ENCODE assay signal across 22 cellular contexts in genomic region chr18:7677001-7677400, GRCh38.
"Had no signal": no experiment of that assay in that cellular context is flagged by ENCODE, and none has a peak within 500 bp of the region (broad histone marks: within the 10 kb centered on the region; RNA-seq: fewer than 3 reads in every experiment).

No MANE protein-coding gene starts in this region.

- H3K36me3 Mint-ChIP-seq: activated naive CD8-positive, alpha-beta T cell; brain; mesothelial cell of epicardium; natural killer cell treated with Interleukin-12 subunit alpha and Interleukin-12 subunit beta and Interleukin-15 and Interleukin-18, amount 100 ng/mL, for 72 hours; WTC11 had no signal

- H3K27ac ChIP-seq: transverse colon, uterus had no signal

- H3K27ac Mint-ChIP-seq: activated CD4-positive, alpha-beta T cell treated with anti-CD3 and anti-CD28 coated beads for 36 hours; activated naive CD8-positive, alpha-beta T cell; activated T-helper 1 cell treated with anti-CD3 and anti-CD28 coated beads, Interleukin-12 subunit alpha, Interleukin-12 subunit beta, Interleukin-2, Interleukin-4 antibody, amounts not matched to agents 30 ng/mL and 10 ng/mL and 1 ng/mL, durations not matched to agents 14 hours and 24 hours and 36 hours; mesothelial cell of epicardium; natural killer cell treated with Interleukin-12 subunit alpha and Interleukin-12 subunit beta and Interleukin-15 and Interleukin-18, amount 100 ng/mL, for 72 hours; T-helper 1 cell treated with Interleukin-12 subunit alpha and Interleukin-12 subunit beta and Interleukin-4 antibody, amounts not matched to agents 30 μg/mL and 1 μg/mL, for 36 hours; WTC11 had no signal

- H3K9me3 Mint-ChIP-seq: activated T-helper 1 cell treated with anti-CD3 and anti-CD28 coated beads, Interleukin-12 subunit alpha, Interleukin-12 subunit beta, Interleukin-2, Interleukin-4 antibody, amounts not matched to agents 30 ng/mL and 10 ng/mL and 1 ng/mL, durations not matched to agents 14 hours and 24 hours and 36 hours; brain; mesothelial cell of epicardium; natural killer cell treated with Interleukin-12 subunit alpha and Interleukin-12 subunit beta and Interleukin-15 and Interleukin-18, amount 100 ng/mL, for 72 hours; T-helper 1 cell treated with Interleukin-12 subunit alpha and Interleukin-12 subunit beta and Interleukin-4 antibody, amounts not matched to agents 30 μg/mL and 1 μg/mL, for 36 hours; WTC11 had no signal

- DNase-seq: activated CD4-positive, alpha-beta T cell treated with anti-CD3 and anti-CD28 coated beads for 36 hours; activated CD4-positive, alpha-beta T cell treated with anti-CD3 and anti-CD28 coated beads, Interleukin-2, amount 50 U/mL, for 48 hours; activated gamma-delta T cell treated with Interleukin-2 at 50 U/mL for 16 hours; activated T-cell treated with anti-CD3 and anti-CD28 coated beads for 4 hours; amygdala; central memory CD4-positive, alpha-beta T cell; cortex of kidney; effector CD4-positive, alpha-beta T cell; foreskin fibroblast; nucleus accumbens; stimulated activated naive CD8-positive, alpha-beta T cell treated with anti-CD3 and anti-CD28 coated beads, Interleukin-15, Interleukin-2, amounts not matched to agents 100 U/mL and 50 U/mL, for 24 hours; substantia nigra; transverse colon; uterus had no signal

- H3K4me1 ChIP-seq: transverse colon, uterus had no signal

- H3K27me3 ChIP-seq: transverse colon, uterus had no signal

- ATAC-seq: activated CD4-positive, alpha-beta T cell treated with anti-CD3 and anti-CD28 coated beads for 36 hours; esophagus mucosa; natural killer cell treated with Interleukin-12 subunit alpha and Interleukin-12 subunit beta and Interleukin-15 and Interleukin-18, amount 100 ng/mL, for 72 hours; stimulated activated naive CD8-positive, alpha-beta T cell treated with anti-CD3 and anti-CD28 coated beads, Interleukin-15, Interleukin-2, amounts not matched to agents 100 U/mL and 50 U/mL, for 24 hours; WTC11 had no signal

- H3K9me3 ChIP-seq: transverse colon, uterus had no signal

- H3K27me3 Mint-ChIP-seq: activated CD4-positive, alpha-beta T cell treated with anti-CD3 and anti-CD28 coated beads for 36 hours; activated naive CD8-positive, alpha-beta T cell; natural killer cell treated with Interleukin-12 subunit alpha and Interleukin-12 subunit beta and Interleukin-15 and Interleukin-18, amount 100 ng/mL, for 72 hours had no signal

- H3K4me3 ChIP-seq: transverse colon, uterus had no signal

- H3K36me3 ChIP-seq: transverse colon, uterus had no signal

- H3K4me3 Mint-ChIP-seq: activated CD4-positive, alpha-beta T cell treated with anti-CD3 and anti-CD28 coated beads for 36 hours; activated naive CD8-positive, alpha-beta T cell; activated T-helper 1 cell treated with anti-CD3 and anti-CD28 coated beads, Interleukin-12 subunit alpha, Interleukin-12 subunit beta, Interleukin-2, Interleukin-4 antibody, amounts not matched to agents 30 ng/mL and 10 ng/mL and 1 ng/mL, durations not matched to agents 14 hours and 24 hours and 36 hours; brain; mesothelial cell of epicardium; natural killer cell treated with Interleukin-12 subunit alpha and Interleukin-12 subunit beta and Interleukin-15 and Interleukin-18, amount 100 ng/mL, for 72 hours; T-helper 1 cell treated with Interleukin-12 subunit alpha and Interleukin-12 subunit beta and Interleukin-4 antibody, amounts not matched to agents 30 μg/mL and 1 μg/mL, for 36 hours; WTC11 had no signal

- H3K4me1 Mint-ChIP-seq: activated CD4-positive, alpha-beta T cell treated with anti-CD3 and anti-CD28 coated beads for 36 hours; WTC11 had no signal
